1 cellular context compared by ENCODE assay signal in genomic region chr20:17010181-17010580, GRCh38.
TF ChIP-seq lines count a peak whose summit lies in the region.

No MANE protein-coding gene starts in this region.

TF ChIP-seq in HepG2, 621 proteins besides CTCF, POLR2A, EP300 and RAD21:
- TF ChIP-seq ZHX2 (IDR thresholded peaks at IDR 0.05; ENCODE audit: low read depth), result no peak
- no peak for TF ChIP-seq ZHX2 (CRISPR knock-in tag; IDR thresholded peaks at IDR 0.05; ENCODE audit: borderline replicate concordance)
- TF ChIP-seq HNF4A (CRISPR knock-in tag; IDR thresholded peaks at IDR 0.05), result no peak
